15 cellular contexts compared by ENCODE assay signal in the genomic region with DNA sequence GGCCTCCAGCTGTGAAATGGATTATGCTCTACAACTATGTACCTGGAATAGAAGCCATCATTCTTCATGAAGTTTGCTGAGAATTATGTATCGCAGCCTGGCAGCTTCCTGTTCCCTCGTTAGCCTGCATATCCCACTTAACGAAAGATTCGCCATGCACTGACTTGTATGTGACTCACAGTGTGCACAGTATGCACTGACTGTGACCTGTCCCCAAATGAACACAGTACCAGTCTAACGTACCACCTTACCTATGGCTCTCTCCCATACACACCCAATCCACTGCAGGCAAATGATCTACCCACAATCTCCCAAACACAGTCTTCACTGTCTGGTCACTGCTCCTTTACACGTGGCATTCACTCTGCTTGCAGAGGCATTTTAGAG.
DNase-seq lines count a peak whose midpoint lies in the region; ATAC-seq and TF ChIP-seq lines count a peak whose summit lies in the region.
"Had no signal": no experiment of that assay in that cellular context is flagged by ENCODE, and none has a peak within 500 bp of the region (broad histone marks: within the 10 kb centered on the region; RNA-seq: fewer than 3 reads in every experiment).

No MANE protein-coding gene starts in this region.

- intact Hi-C loops in PC-3 (cut with micrococcal nuclease): loop anchor here (5.0 kb wide), 3 partner anchors 100 to 305 kb away; a partner anchor contains a TSS

- no peaks in the 10 kb centered on the region for H3K27me3 Mint-ChIP-seq in neural progenitor cell (ENCODE audit: insufficient read depth, low read depth)
- H3K27me3 Mint-ChIP-seq in stimulated activated naive CD8-positive, alpha-beta T cell treated with anti-CD3 and anti-CD28 coated beads, Interleukin-15, amount 100 ng/mL, for 72 hours: no peaks in the 10 kb centered on the region

- no peaks in the 10 kb centered on the region for H3K36me3 ChIP-seq in PC-3 (ENCODE audit: low read depth, low read length)
- H3K36me3 ChIP-seq in neural progenitor cell: no peaks in the 10 kb centered on the region

- ATAC-seq in PC-3 (peak; percentile 53), GM19455 (IDR thresholded peaks at IDR 0.05; ENCODE audit: unreplicated experiment) (no peak)
- no peak for ATAC-seq in stimulated activated naive CD8-positive, alpha-beta T cell treated with anti-CD3 and anti-CD28 coated beads, Interleukin-15, amount 100 ng/mL, for 72 hours
- ATAC-seq: CD8-positive, alpha-beta T cell; HCT116 had no signal

- no peak for TF ChIP-seq CTCF in PC-3 (conservative IDR thresholded peaks at IDR 0.05; ENCODE audit: low read depth, low read length)
- no peak for TF ChIP-seq CTCF in neural progenitor cell (IDR thresholded peaks at IDR 0.05)
- TF ChIP-seq CTCF in GM13977 (IDR thresholded peaks at IDR 0.05; ENCODE audit: extremely low read depth, insufficient read depth, missing control alignments): no peak

- H3K9ac ChIP-seq in PC-3 (ENCODE audit: low read length) (no peak overlapping the region), neural progenitor cell (no peak overlapping the region)
- H3K9ac ChIP-seq: GM23248 had no signal

- peak overlapping the region; percentile 4; the same call in 1 of the 2 replicates for H3K4me2 ChIP-seq in PC-3 (ENCODE audit: low read length)
- H3K4me2 ChIP-seq in neural progenitor cell: no peak overlapping the region

- POLR2A ChIA-PET in PC-3 (lab: Charles Lee; ENCODE audit: unreplicated experiment): no interaction called here

- no TSS peak for BruUV-seq in PC-3 (replicated peaks; lab: Mats Ljungman, UMichigan)

- H3K9me3 Mint-ChIP-seq in neural progenitor cell: no peaks in the 10 kb centered on the region
- H3K9me3 Mint-ChIP-seq in stimulated activated naive CD8-positive, alpha-beta T cell treated with anti-CD3 and anti-CD28 coated beads, Interleukin-15, amount 100 ng/mL, for 72 hours: peaks cover 0 to 6% of the 10 kb centered on the region in 2 donors
- H3K9me3 Mint-ChIP-seq: CD8-positive, alpha-beta T cell had no signal

- H3K27ac ChIP-seq in PC-3 (ENCODE audit: low read length) (0 out of 2 replicates have a peak overlapping the region, but pooled peaks have one; percentile 1), epithelial cell of prostate (peak overlapping the region; percentile 11), neural progenitor cell (no peak overlapping the region)
- H3K27ac ChIP-seq: 22Rv1, GM23248 had no signal

- H3F3A ChIP-seq in PC-3 (ENCODE audit: low read length, unreplicated experiment) (peaks cover 10% of the 10 kb centered on the region), neural progenitor cell (ENCODE audit: low read depth) (no peaks in the 10 kb centered on the region)

- H4K20me1 ChIP-seq in PC-3 (ENCODE audit: low read length) (no peaks in the 10 kb centered on the region), neural progenitor cell (ENCODE audit: low read depth) (no peaks in the 10 kb centered on the region)

- CTCF ChIA-PET in PC-3 (lab: Charles Lee): no interaction called here

- H3K9me2 ChIP-seq in PC-3 (replicated peaks; ENCODE audit: low read length): no peaks in the 10 kb centered on the region

- DNase-seq in NCI-H2227 (lab: John Stamatoyannopoulos, UW; ENCODE audit: unreplicated experiment): peak; percentile 64
- no peak for DNase-seq in NCI-H2227 treated with DMSO at 0.1 percent for 48 hours (lab: John Stamatoyannopoulos, UW)
- peak; percentile 64 for DNase-seq in PC-3
- no peak for DNase-seq in epithelial cell of prostate (ENCODE audit: low read depth, low spot score)
- DNase-seq in neural progenitor cell (ENCODE audit: low spot score): no peak
- DNase-seq in GM13977 (ENCODE audit: low spot score): no peak
- no peak for DNase-seq in stimulated activated naive CD8-positive, alpha-beta T cell treated with anti-CD3 and anti-CD28 coated beads, Interleukin-15, amount 100 ng/mL, for 72 hours
- DNase-seq: CD8-positive, alpha-beta T cell; DND-41; GDM1; GM23248 had no signal

- in situ Hi-C loops in GM13977 (cut with MboI; ENCODE audit: low pct_unique_long_range_greater_than_20kb, low sequenced_read_pairs, unreplicated experiment): no loop called here

- peaks cover 49% of the 10 kb centered on the region for H3K4me1 ChIP-seq in PC-3 (ENCODE audit: insufficient read depth, low read length)
- H3K4me1 ChIP-seq in neural progenitor cell: no peaks in the 10 kb centered on the region

- H3K79me2 ChIP-seq in PC-3 (ENCODE audit: low read length): no peaks in the 10 kb centered on the region
- no peaks in the 10 kb centered on the region for H3K79me2 ChIP-seq in neural progenitor cell (ENCODE audit: low read depth)

- peaks cover 6% of the 10 kb centered on the region for H3K4me1 Mint-ChIP-seq in neural progenitor cell
- peaks cover 31% of the 10 kb centered on the region for H3K4me1 Mint-ChIP-seq in stimulated activated naive CD8-positive, alpha-beta T cell treated with anti-CD3 and anti-CD28 coated beads, Interleukin-15, amount 100 ng/mL, for 72 hours

- no peak overlapping the region for H3K4me3 ChIP-seq in PC-3 (ENCODE audit: low read length)
- no peak overlapping the region for H3K4me3 ChIP-seq in neural progenitor cell
- H3K4me3 ChIP-seq: GM23248 had no signal

- H3K27ac Mint-ChIP-seq in neural progenitor cell: peak overlapping the region; percentile 11
- no peak overlapping the region for H3K27ac Mint-ChIP-seq in stimulated activated naive CD8-positive, alpha-beta T cell treated with anti-CD3 and anti-CD28 coated beads, Interleukin-15, amount 100 ng/mL, for 72 hours
- H3K27ac Mint-ChIP-seq: CD14-positive monocyte; CD8-positive, alpha-beta T cell had no signal

- H3K27me3 ChIP-seq in PC-3 (ENCODE audit: low read length) (no peaks in the 10 kb centered on the region), neural progenitor cell (no peaks in the 10 kb centered on the region)

- H3K9me3 ChIP-seq in PC-3 (ENCODE audit: low read length) (no peaks in the 10 kb centered on the region), neural progenitor cell (ENCODE audit: low read depth) (no peaks in the 10 kb centered on the region)

- H3K36me3 Mint-ChIP-seq in neural progenitor cell: no peaks in the 10 kb centered on the region
- H3K36me3 Mint-ChIP-seq: CD8-positive, alpha-beta T cell had no signal

- H3K4me3 Mint-ChIP-seq in neural progenitor cell: no peak overlapping the region
- no peak overlapping the region for H3K4me3 Mint-ChIP-seq in stimulated activated naive CD8-positive, alpha-beta T cell treated with anti-CD3 and anti-CD28 coated beads, Interleukin-15, amount 100 ng/mL, for 72 hours
- H3K4me3 Mint-ChIP-seq: CD14-positive monocyte; CD8-positive, alpha-beta T cell had no signal

- no peak overlapping the region for H2AFZ ChIP-seq in PC-3 (ENCODE audit: low read length)
- H2AFZ ChIP-seq in neural progenitor cell (replicated peaks): no peak overlapping the region
- H2AFZ ChIP-seq: GM23248 had no signal

Comparison
In these comparisons a context has a peak if more than half of its experiments do, and no peak if none do; other contexts are left out.
1. DNase-seq: peak in NCI-H2227 (single experiment) and PC-3 (single experiment); none in NCI-H2227 treated with DMSO at 0.1 percent for 48 hours (single experiment), epithelial cell of prostate (single experiment), neural progenitor cell (single experiment), GM13977 (single experiment) and stimulated activated naive CD8-positive, alpha-beta T cell treated with anti-CD3 and anti-CD28 coated beads, Interleukin-15, amount 100 ng/mL, for 72 hours (0 of 2).